13 cellular contexts compared by ENCODE assay signal in genomic region chr7:98209166-98209920, GRCh38. TPM values are rescaled to one million over a fixed set of nuclear protein-coding genes. Genes with fewer than 3 reads are reported as not detected.
DNase-seq lines count a peak whose midpoint lies in the region; ATAC-seq and TF ChIP-seq lines count a peak whose summit lies in the region.
"Had no signal": no experiment of that assay in that cellular context is flagged by ENCODE, and none has a peak within 500 bp of the region (broad histone marks: within the 10 kb centered on the region; RNA-seq: fewer than 3 reads in every experiment).

No MANE protein-coding gene starts in this region.

- peaks cover 39 to 46% of the 10 kb centered on the region in 2 donors for H3K36me3 Mint-ChIP-seq in CD14-positive monocyte
- H3K36me3 Mint-ChIP-seq in CD8-positive, alpha-beta T cell: peaks cover 31% of the 10 kb centered on the region
- H3K36me3 Mint-ChIP-seq in activated naive CD8-positive, alpha-beta T cell treated with anti-CD3 and anti-CD28 coated beads for 36 hours: peaks cover 9% of the 10 kb centered on the region
- H3K36me3 Mint-ChIP-seq in naive thymus-derived CD8-positive, alpha-beta T cell: peaks cover 0 to 30% (median 6%) of the 10 kb centered on the region in 3 donors

- no peaks in the 10 kb centered on the region for H3K9me3 ChIP-seq in CD8-positive, alpha-beta T cell (ENCODE audit: low read length)
- H3K9me3 ChIP-seq: BLaER1 treated with 17β-estradiol and CSF1 and Interleukin-3, amounts not matched to agents 10 nM and 100 nM; ovary had no signal

- H3K36me3 ChIP-seq in CD8-positive, alpha-beta T cell (ENCODE audit: insufficient read depth, low read length): peaks cover 18% of the 10 kb centered on the region
- H3K36me3 ChIP-seq: ovary had no signal

- peak overlapping the region in 1 of 2 donors; percentile 42 for H3K4me3 Mint-ChIP-seq in CD14-positive monocyte
- H3K4me3 Mint-ChIP-seq in CD8-positive, alpha-beta T cell: peak overlapping the region; percentile 65
- peak overlapping the region; percentile 47 for H3K4me3 Mint-ChIP-seq in activated naive CD8-positive, alpha-beta T cell treated with anti-CD3 and anti-CD28 coated beads for 36 hours
- peak overlapping the region; percentile 50 to 75 (median 68) for H3K4me3 Mint-ChIP-seq in naive thymus-derived CD8-positive, alpha-beta T cell

- DNase-seq in CD14-positive monocyte (ENCODE audit: low spot score) (peak; percentile 5), GM13976 (ENCODE audit: low spot score) (no peak), NCI-H2171 (lab: John Stamatoyannopoulos, UW) (no peak)
- DNase-seq in CD8-positive, alpha-beta T cell: peak in 1 of 7 experiments; percentile 36
- DNase-seq in activated naive CD8-positive, alpha-beta T cell treated with anti-CD3 and anti-CD28 coated beads for 36 hours: no peak
- DNase-seq in naive thymus-derived CD8-positive, alpha-beta T cell: no peak
- DNase-seq in activated CD8-positive, alpha-beta memory T cell treated with anti-CD3 and anti-CD28 coated beads, Interleukin-2, amount 50 U/mL, for 4 hours: no peak
- DNase-seq: amniotic stem cell; mesendoderm; stimulated activated naive CD4-positive, alpha-beta T cell treated with Interleukin-2 at 50 U/mL for 16 hours had no signal

- peaks cover 4% of the 10 kb centered on the region for H3K4me1 Mint-ChIP-seq in CD14-positive monocyte
- H3K4me1 Mint-ChIP-seq in CD8-positive, alpha-beta T cell (ENCODE audit: low read depth): peaks cover 21% of the 10 kb centered on the region
- H3K4me1 Mint-ChIP-seq in activated naive CD8-positive, alpha-beta T cell treated with anti-CD3 and anti-CD28 coated beads for 36 hours: peaks cover 8% of the 10 kb centered on the region
- H3K4me1 Mint-ChIP-seq in naive thymus-derived CD8-positive, alpha-beta T cell: peaks cover 8 to 42% (median 24%) of the 10 kb centered on the region in 4 donors

- ATAC-seq in CD8-positive, alpha-beta T cell: no peak
- ATAC-seq in naive thymus-derived CD8-positive, alpha-beta T cell: no peak

- H3K27me3 Mint-ChIP-seq in CD14-positive monocyte (ENCODE audit: low read depth in 3 of 3): peaks cover 19 to 42% (median 25%) of the 10 kb centered on the region in 3 donors
- no peaks in the 10 kb centered on the region for H3K27me3 Mint-ChIP-seq in CD8-positive, alpha-beta T cell (ENCODE audit: low read depth)
- H3K27me3 Mint-ChIP-seq in activated naive CD8-positive, alpha-beta T cell treated with anti-CD3 and anti-CD28 coated beads for 36 hours: no peaks in the 10 kb centered on the region
- no peaks in the 10 kb centered on the region for H3K27me3 Mint-ChIP-seq in naive thymus-derived CD8-positive, alpha-beta T cell

- TF ChIP-seq CTCF in CD14-positive monocyte (IDR thresholded peaks at IDR 0.05): no peak
- no peak for TF ChIP-seq CTCF in CD8-positive, alpha-beta T cell (IDR thresholded peaks at IDR 0.05)
- no peak for TF ChIP-seq CTCF in GM13976 (IDR thresholded peaks at IDR 0.05; ENCODE audit: borderline replicate concordance, control extremely low read depth, extremely low read depth, insufficient read depth, missing control alignments)

- H3K27ac Mint-ChIP-seq in CD14-positive monocyte: no peak overlapping the region
- H3K27ac Mint-ChIP-seq in CD8-positive, alpha-beta T cell: no peak overlapping the region
- no peak overlapping the region for H3K27ac Mint-ChIP-seq in activated naive CD8-positive, alpha-beta T cell treated with anti-CD3 and anti-CD28 coated beads for 36 hours
- H3K27ac Mint-ChIP-seq in naive thymus-derived CD8-positive, alpha-beta T cell: peak overlapping the region; percentile 11 to 71 (median 48)

- H3K27me3 ChIP-seq in CD8-positive, alpha-beta T cell (ENCODE audit: insufficient read depth, low read length): no peaks in the 10 kb centered on the region
- H3K27me3 ChIP-seq: ovary had no signal

- H3K27ac ChIP-seq in CD8-positive, alpha-beta T cell (ENCODE audit: low read depth, low read length): no peak overlapping the region
- H3K27ac ChIP-seq: BLaER1 treated with 17β-estradiol and CSF1 and Interleukin-3, amounts not matched to agents 10 nM and 100 nM; ovary had no signal

- H3K4me1 ChIP-seq in CD8-positive, alpha-beta T cell (ENCODE audit: insufficient read depth, low read length): peaks cover 19% of the 10 kb centered on the region

- in situ Hi-C loops in GM13976 (cut with MboI; ENCODE audit: low sequenced_read_pairs, unreplicated experiment): no loop called here

- POLR2A ChIA-PET in CD8-positive, alpha-beta T cell (lab: Charles Lee): no interaction called here
- POLR2A ChIA-PET in naive thymus-derived CD8-positive, alpha-beta T cell (lab: Charles Lee): interaction anchor here (0.6 kb wide), 1 partner anchor 963 kb away, joined by 3 read pairs; no protein-coding TSS in a partner anchor

- CTCF ChIA-PET in CD8-positive, alpha-beta T cell (lab: Charles Lee): interaction anchor here (0.6 kb wide), 1 partner anchor 84 kb away, joined by 3 read pairs; no protein-coding TSS in a partner anchor

- H3K4me3 ChIP-seq in CD8-positive, alpha-beta T cell (ENCODE audit: low read depth, low read length): no peak overlapping the region
- H3K4me3 ChIP-seq: BLaER1 treated with 17β-estradiol and CSF1 and Interleukin-3, amounts not matched to agents 10 nM and 100 nM; ovary had no signal

- intact Hi-C loops in CD14-positive monocyte (cut with micrococcal nuclease): no loop called here
- intact Hi-C loops in CD8-positive, alpha-beta T cell (cut with DNase I, micrococcal nuclease): no loop called here

- H3K9me3 Mint-ChIP-seq in CD14-positive monocyte: peaks cover 2 to 14% (median 5%) of the 10 kb centered on the region in 7 donors
- H3K9me3 Mint-ChIP-seq in CD8-positive, alpha-beta T cell: no peaks in the 10 kb centered on the region
- no peaks in the 10 kb centered on the region for H3K9me3 Mint-ChIP-seq in activated naive CD8-positive, alpha-beta T cell treated with anti-CD3 and anti-CD28 coated beads for 36 hours
- H3K9me3 Mint-ChIP-seq in naive thymus-derived CD8-positive, alpha-beta T cell: no peaks in the 10 kb centered on the region

RNA-seq across cellular contexts. Expression of gene BHLHA15, which starts 1.9 kb away (rescaled TPM):
- polyA plus RNA-seq in CD14-positive monocyte: not detected
- total RNA-seq in CD8-positive, alpha-beta T cell: not detected
- total RNA-seq in activated naive CD8-positive, alpha-beta T cell treated with anti-CD3 and anti-CD28 coated beads for 36 hours: 1 to 10 TPM in 1 of 2 experiments, under 1 TPM in 1; 0.76 to 2.0 TPM
- not detected for total RNA-seq in naive thymus-derived CD8-positive, alpha-beta T cell
- polyA plus RNA-seq in naive thymus-derived CD8-positive, alpha-beta T cell: under 1 TPM in 1 of 3 donors, not detected in 2; 0.47 TPM
- total RNA-seq: SK-MEL-5 had no signal
- polyA plus RNA-seq: ovary had no signal

RNA-seq across cellular contexts. Expression of gene TECPR1, which starts 42.7 kb away (rescaled TPM):
- 10 to 100 TPM in 1 of 2 donors, 1 to 10 TPM in 1; 5.7 to 10.2 TPM for polyA plus RNA-seq in CD14-positive monocyte
- 10 to 100 TPM; 64.4 to 68.2 TPM for total RNA-seq in CD8-positive, alpha-beta T cell
- total RNA-seq in activated naive CD8-positive, alpha-beta T cell treated with anti-CD3 and anti-CD28 coated beads for 36 hours: 10 to 100 TPM; 18.3 to 25.6 TPM
- 100 to 1,000 TPM; 174 to 181 TPM for total RNA-seq in naive thymus-derived CD8-positive, alpha-beta T cell
- polyA plus RNA-seq in naive thymus-derived CD8-positive, alpha-beta T cell: 10 to 100 TPM; 18.5 to 40.2 (median 26.1) TPM

Comparison
In these comparisons a context has a peak if more than half of its experiments do, and no peak if none do; other contexts are left out.
1. H3K27ac Mint-ChIP-seq: peak in naive thymus-derived CD8-positive, alpha-beta T cell (10 of 10); none in CD14-positive monocyte (0 of 7), CD8-positive, alpha-beta T cell (single experiment) and activated naive CD8-positive, alpha-beta T cell treated with anti-CD3 and anti-CD28 coated beads for 36 hours (single experiment).